ENCODE assay signal across 12 cellular contexts in the genomic region with DNA sequence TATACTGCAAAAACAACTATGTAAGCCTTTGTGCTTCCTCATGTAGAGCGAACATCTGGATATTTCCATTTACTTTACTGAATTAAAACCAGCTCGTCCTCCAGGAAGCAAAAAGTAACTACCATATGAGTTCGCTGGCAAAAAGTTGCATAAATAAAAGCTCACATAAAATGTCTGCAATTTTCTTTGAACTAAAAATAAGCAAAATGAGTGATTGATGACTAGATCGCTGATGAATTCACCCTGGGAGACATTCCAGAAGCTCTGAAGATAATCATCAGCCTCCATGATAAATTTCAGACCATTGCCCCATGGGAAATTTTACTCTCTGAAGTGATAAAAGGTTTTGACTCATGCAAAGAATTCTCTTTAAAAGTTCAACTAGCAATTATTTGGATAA.
A peak's percentile ranks its signal among the peaks of the same experiment; 100 is the strongest.
DNase-seq lines count a peak whose midpoint lies in the region; ATAC-seq and TF ChIP-seq lines count a peak whose summit lies in the region.
"Had no signal": no experiment of that assay in that cellular context is flagged by ENCODE, and none has a peak within 500 bp of the region (broad histone marks: within the 10 kb centered on the region; RNA-seq: fewer than 3 reads in every experiment).

No MANE protein-coding gene starts in this region.

- ATAC-seq in GM18861 (IDR thresholded peaks at IDR 0.05; ENCODE audit: unreplicated experiment), result no peak
- ATAC-seq in HG02588 (IDR thresholded peaks at IDR 0.05; ENCODE audit: unreplicated experiment), result no peak

- H3K9me3 ChIP-seq in ascending aorta, result no peaks in the 10 kb centered on the region
- H3K9me3 ChIP-seq: right atrium auricular region, SJSA1 had no signal

- CTCF ChIA-PET in HEK293T (lab: Yijun Ruan, JAX), result no interaction called here

- POLR2A ChIA-PET in HEK293T (lab: Yijun Ruan, JAX), result no interaction called here

- DNase-seq in EL (peak; percentile 95), T1000 (lab: John Stamatoyannopoulos, UW) (peak; percentile 31), fibroblast of peridontal ligament (ENCODE audit: extremely low read depth) (peak; percentile 96), skeletal muscle cell (ENCODE audit: low read depth) (peak; percentile 86), ascending aorta (ENCODE audit: low spot score in 2 of 2) (no peak), HEK293T (ENCODE audit: extremely low spot score) (no peak)
- DNase-seq: DMS153, NCI-H2029 treated with DMSO at 0.1 percent for 48 hours had no signal

- no peak for TF ChIP-seq CTCF in ascending aorta (IDR thresholded peaks at IDR 0.05)

- H3K27me3 ChIP-seq in ascending aorta, result no peaks in the 10 kb centered on the region
- H3K27me3 ChIP-seq: right atrium auricular region, SJSA1 had no signal

- no peak overlapping the region for H3K27ac ChIP-seq in ascending aorta
- H3K27ac ChIP-seq: right atrium auricular region, SJSA1 had no signal

- H3K36me3 ChIP-seq in ascending aorta, result no peaks in the 10 kb centered on the region
- H3K36me3 ChIP-seq: right atrium auricular region, SJSA1 had no signal

- H3K4me3 ChIP-seq in skeletal muscle cell (ENCODE audit: low read depth, low read length) (no peak overlapping the region), ascending aorta (no peak overlapping the region)
- H3K4me3 ChIP-seq: right atrium auricular region, SJSA1 had no signal

- intact Hi-C loops in ascending aorta (cut with DNase I), result no loop called here

- H3K4me1 ChIP-seq in ascending aorta, result no peaks in the 10 kb centered on the region

TF ChIP-seq in HEK293T, 16 proteins besides CTCF, POLR2A, EP300 and RAD21:
- TF ChIP-seq ZNF384 (IDR thresholded peaks at IDR 0.05) (no peak), L3MBTL2 (conservative IDR thresholded peaks at IDR 0.05) (no peak), FOXK2 (IDR thresholded peaks at IDR 0.05) (no peak), HDGF (IDR thresholded peaks at IDR 0.05; ENCODE audit: borderline replicate concordance) (no peak), BHLHE40 (IDR thresholded peaks at IDR 0.05; ENCODE audit: borderline replicate concordance) (no peak), LEF1 (IDR thresholded peaks at IDR 0.05; ENCODE audit: borderline replicate concordance) (no peak), SUZ12 (IDR thresholded peaks at IDR 0.05) (no peak), SP1 (IDR thresholded peaks at IDR 0.05) (no peak), ARNT (IDR thresholded peaks at IDR 0.05) (no peak), CTBP1 (IDR thresholded peaks at IDR 0.05; ENCODE audit: borderline replicate concordance) (no peak), NFRKB (IDR thresholded peaks at IDR 0.05) (no peak), TARDBP (IDR thresholded peaks at IDR 0.05) (no peak), FOXM1 (IDR thresholded peaks at IDR 0.05; ENCODE audit: borderline replicate concordance) (no peak), ELF4 (IDR thresholded peaks at IDR 0.05) (no peak), FOXA1 (IDR thresholded peaks at IDR 0.05) (no peak)
- TF ChIP-seq, protein P1, sequence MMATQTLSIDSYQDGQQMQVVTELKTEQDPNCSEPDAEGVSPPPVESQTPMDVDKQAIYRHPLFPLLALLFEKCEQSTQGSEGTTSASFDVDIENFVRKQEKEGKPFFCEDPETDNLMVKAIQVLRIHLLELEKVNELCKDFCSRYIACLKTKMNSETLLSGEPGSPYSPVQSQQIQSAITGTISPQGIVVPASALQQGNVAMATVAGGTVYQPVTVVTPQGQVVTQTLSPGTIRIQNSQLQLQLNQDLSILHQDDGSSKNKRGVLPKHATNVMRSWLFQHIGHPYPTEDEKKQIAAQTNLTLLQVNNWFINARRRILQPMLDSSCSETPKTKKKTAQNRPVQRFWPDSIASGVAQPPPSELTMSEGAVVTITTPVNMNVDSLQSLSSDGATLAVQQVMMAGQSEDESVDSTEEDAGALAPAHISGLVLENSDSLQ (IDR thresholded peaks at IDR 0.05), result no peak

Comparison
In these comparisons a context has a peak if more than half of its experiments do, and no peak if none do; other contexts are left out.
1. DNase-seq: peak in EL (single experiment), T1000 (single experiment), fibroblast of peridontal ligament (single experiment) and skeletal muscle cell (single experiment); none in ascending aorta (0 of 2) and HEK293T (single experiment).